Comparison of ENCODE assay signal across 2 cellular contexts in the genomic region with DNA sequence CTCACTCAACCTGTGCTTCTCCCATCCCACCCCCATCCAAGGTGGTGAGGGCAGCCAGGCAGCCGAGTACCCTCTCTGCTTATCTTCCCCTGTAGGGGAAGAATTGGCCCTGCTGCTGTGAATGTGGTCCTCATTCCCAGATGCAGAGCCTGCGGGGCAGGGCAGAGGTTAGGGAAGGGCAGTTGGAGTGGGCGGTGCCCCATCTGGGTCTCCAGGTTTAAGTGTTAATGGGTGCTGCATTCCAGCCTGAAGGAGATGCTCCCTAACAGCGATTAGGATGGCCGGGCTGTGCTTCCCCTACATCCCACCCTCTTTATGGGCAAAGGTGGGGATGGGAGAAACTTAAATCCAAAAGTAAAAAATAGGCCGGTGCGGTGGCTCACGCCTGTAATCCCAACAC.
TF ChIP-seq lines count a peak whose summit lies in the region.

No MANE protein-coding gene starts in this region.

TF ChIP-seq in GM23338, 12 proteins besides CTCF, POLR2A, EP300 and RAD21 (continued from another document):
- TF ChIP-seq, protein P1, sequence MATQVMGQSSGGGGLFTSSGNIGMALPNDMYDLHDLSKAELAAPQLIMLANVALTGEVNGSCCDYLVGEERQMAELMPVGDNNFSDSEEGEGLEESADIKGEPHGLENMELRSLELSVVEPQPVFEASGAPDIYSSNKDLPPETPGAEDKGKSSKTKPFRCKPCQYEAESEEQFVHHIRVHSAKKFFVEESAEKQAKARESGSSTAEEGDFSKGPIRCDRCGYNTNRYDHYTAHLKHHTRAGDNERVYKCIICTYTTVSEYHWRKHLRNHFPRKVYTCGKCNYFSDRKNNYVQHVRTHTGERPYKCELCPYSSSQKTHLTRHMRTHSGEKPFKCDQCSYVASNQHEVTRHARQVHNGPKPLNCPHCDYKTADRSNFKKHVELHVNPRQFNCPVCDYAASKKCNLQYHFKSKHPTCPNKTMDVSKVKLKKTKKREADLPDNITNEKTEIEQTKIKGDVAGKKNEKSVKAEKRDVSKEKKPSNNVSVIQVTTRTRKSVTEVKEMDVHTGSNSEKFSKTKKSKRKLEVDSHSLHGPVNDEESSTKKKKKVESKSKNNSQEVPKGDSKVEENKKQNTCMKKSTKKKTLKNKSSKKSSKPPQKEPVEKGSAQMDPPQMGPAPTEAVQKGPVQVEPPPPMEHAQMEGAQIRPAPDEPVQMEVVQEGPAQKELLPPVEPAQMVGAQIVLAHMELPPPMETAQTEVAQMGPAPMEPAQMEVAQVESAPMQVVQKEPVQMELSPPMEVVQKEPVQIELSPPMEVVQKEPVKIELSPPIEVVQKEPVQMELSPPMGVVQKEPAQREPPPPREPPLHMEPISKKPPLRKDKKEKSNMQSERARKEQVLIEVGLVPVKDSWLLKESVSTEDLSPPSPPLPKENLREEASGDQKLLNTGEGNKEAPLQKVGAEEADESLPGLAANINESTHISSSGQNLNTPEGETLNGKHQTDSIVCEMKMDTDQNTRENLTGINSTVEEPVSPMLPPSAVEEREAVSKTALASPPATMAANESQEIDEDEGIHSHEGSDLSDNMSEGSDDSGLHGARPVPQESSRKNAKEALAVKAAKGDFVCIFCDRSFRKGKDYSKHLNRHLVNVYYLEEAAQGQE (IDR thresholded peaks at IDR 0.05; ENCODE audit: unreplicated experiment) = no peak
- TF ChIP-seq, protein P2, sequence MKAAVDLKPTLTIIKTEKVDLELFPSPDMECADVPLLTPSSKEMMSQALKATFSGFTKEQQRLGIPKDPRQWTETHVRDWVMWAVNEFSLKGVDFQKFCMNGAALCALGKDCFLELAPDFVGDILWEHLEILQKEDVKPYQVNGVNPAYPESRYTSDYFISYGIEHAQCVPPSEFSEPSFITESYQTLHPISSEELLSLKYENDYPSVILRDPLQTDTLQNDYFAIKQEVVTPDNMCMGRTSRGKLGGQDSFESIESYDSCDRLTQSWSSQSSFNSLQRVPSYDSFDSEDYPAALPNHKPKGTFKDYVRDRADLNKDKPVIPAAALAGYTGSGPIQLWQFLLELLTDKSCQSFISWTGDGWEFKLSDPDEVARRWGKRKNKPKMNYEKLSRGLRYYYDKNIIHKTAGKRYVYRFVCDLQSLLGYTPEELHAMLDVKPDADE (IDR thresholded peaks at IDR 0.05) = no peak
- TF ChIP-seq, protein P3, sequence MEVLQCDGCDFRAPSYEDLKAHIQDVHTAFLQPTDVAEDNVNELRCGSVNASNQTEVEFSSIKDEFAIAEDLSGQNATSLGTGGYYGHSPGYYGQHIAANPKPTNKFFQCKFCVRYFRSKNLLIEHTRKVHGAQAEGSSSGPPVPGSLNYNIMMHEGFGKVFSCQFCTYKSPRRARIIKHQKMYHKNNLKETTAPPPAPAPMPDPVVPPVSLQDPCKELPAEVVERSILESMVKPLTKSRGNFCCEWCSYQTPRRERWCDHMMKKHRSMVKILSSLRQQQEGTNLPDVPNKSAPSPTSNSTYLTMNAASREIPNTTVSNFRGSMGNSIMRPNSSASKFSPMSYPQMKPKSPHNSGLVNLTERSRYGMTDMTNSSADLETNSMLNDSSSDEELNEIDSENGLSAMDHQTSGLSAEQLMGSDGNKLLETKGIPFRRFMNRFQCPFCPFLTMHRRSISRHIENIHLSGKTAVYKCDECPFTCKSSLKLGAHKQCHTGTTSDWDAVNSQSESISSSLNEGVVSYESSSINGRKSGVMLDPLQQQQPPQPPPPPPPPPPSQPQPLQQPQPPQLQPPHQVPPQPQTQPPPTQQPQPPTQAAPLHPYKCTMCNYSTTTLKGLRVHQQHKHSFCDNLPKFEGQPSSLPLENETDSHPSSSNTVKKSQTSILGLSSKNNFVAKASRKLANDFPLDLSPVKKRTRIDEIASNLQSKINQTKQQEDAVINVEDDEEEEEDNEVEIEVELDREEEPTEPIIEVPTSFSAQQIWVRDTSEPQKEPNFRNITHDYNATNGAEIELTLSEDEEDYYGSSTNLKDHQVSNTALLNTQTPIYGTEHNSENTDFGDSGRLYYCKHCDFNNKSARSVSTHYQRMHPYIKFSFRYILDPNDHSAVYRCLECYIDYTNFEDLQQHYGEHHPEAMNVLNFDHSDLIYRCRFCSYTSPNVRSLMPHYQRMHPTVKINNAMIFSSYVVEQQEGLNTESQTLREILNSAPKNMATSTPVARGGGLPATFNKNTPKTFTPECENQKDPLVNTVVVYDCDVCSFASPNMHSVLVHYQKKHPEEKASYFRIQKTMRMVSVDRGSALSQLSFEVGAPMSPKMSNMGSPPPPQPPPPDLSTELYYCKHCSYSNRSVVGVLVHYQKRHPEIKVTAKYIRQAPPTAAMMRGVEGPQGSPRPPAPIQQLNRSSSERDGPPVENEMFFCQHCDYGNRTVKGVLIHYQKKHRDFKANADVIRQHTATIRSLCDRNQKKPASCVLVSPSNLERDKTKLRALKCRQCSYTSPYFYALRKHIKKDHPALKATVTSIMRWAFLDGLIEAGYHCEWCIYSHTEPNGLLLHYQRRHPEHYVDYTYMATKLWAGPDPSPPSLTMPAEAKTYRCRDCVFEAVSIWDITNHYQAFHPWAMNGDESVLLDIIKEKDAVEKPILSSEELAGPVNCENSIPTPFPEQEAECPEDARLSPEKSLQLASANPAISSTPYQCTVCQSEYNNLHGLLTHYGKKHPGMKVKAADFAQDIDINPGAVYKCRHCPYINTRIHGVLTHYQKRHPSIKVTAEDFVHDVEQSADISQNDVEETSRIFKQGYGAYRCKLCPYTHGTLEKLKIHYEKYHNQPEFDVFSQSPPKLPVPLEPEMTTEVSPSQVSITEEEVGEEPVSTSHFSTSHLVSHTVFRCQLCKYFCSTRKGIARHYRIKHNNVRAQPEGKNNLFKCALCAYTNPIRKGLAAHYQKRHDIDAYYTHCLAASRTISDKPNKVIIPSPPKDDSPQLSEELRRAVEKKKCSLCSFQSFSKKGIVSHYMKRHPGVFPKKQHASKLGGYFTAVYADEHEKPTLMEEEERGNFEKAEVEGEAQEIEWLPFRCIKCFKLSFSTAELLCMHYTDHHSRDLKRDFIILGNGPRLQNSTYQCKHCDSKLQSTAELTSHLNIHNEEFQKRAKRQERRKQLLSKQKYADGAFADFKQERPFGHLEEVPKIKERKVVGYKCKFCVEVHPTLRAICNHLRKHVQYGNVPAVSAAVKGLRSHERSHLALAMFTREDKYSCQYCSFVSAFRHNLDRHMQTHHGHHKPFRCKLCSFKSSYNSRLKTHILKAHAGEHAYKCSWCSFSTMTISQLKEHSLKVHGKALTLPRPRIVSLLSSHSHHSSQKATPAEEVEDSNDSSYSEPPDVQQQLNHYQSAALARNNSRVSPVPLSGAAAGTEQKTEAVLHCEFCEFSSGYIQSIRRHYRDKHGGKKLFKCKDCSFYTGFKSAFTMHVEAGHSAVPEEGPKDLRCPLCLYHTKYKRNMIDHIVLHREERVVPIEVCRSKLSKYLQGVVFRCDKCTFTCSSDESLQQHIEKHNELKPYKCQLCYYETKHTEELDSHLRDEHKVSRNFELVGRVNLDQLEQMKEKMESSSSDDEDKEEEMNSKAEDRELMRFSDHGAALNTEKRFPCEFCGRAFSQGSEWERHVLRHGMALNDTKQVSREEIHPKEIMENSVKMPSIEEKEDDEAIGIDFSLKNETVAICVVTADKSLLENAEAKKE (CRISPR knock-in tag; IDR thresholded peaks at IDR 0.05) = no peak
- TF ChIP-seq EZH2phosphoT487 (IDR thresholded peaks at IDR 0.05; ENCODE audit: unreplicated experiment) (no peak), EZH2 (IDR thresholded peaks at IDR 0.05; ENCODE audit: low read depth, unreplicated experiment) (no peak), ZNF331 (CRISPR knock-in tag; IDR thresholded peaks at IDR 0.05; ENCODE audit: low read depth) (no peak), JUNB (IDR thresholded peaks at IDR 0.05; ENCODE audit: unreplicated experiment) (no peak)

TF ChIP-seq in WTC11, 78 proteins besides CTCF, POLR2A, EP300 and RAD21 (continued from another document):
- TF ChIP-seq, protein P4, sequence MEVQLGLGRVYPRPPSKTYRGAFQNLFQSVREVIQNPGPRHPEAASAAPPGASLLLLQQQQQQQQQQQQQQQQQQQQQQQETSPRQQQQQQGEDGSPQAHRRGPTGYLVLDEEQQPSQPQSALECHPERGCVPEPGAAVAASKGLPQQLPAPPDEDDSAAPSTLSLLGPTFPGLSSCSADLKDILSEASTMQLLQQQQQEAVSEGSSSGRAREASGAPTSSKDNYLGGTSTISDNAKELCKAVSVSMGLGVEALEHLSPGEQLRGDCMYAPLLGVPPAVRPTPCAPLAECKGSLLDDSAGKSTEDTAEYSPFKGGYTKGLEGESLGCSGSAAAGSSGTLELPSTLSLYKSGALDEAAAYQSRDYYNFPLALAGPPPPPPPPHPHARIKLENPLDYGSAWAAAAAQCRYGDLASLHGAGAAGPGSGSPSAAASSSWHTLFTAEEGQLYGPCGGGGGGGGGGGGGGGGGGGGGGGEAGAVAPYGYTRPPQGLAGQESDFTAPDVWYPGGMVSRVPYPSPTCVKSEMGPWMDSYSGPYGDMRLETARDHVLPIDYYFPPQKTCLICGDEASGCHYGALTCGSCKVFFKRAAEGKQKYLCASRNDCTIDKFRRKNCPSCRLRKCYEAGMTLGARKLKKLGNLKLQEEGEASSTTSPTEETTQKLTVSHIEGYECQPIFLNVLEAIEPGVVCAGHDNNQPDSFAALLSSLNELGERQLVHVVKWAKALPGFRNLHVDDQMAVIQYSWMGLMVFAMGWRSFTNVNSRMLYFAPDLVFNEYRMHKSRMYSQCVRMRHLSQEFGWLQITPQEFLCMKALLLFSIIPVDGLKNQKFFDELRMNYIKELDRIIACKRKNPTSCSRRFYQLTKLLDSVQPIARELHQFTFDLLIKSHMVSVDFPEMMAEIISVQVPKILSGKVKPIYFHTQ (CRISPR knock-in tag; IDR thresholded peaks at IDR 0.05) = no peak
- TF ChIP-seq TP53 (CRISPR knock-in tag; IDR thresholded peaks at IDR 0.05) (no peak), EMX1 (CRISPR knock-in tag; IDR thresholded peaks at IDR 0.05) (no peak), CREB1 (CRISPR knock-in tag; IDR thresholded peaks at IDR 0.05) (no peak)
